In the genomic region with DNA sequence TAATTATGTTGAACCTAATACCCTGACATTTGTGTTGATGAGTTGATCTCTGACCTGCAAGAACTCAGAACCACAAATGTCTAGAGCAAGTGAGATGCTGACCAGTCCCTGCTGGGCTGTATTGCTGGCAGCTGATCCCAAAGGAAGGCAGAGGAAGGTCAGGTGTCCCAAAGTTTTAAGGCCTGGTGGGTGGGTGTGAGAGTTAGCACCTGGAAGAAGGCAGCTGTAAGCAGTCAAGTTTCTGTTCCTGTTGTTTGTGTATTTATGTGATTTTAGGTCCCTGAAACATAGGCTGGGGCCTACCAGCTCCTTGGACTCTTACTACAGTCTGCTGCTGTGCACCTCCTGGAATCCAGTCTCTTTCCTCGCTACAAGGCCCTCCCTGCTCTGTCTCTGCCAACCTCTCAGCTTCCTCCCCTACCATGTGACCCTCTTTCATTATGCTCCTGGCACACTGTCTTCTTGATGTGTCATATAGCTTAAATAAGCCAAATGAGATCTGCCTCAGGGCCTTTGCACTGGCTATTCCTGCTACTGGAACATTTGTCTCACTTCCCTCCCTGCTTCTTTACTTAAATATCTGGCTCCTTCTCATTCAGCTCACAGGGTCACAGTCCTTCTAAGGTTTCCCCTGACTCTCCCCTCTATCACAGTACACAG, we compare ENCODE assay signal across 8 cellular contexts. TPM values are rescaled to one million over a fixed set of nuclear protein-coding genes. Genes with fewer than 3 reads are reported as not detected.
DNase-seq lines count a peak whose midpoint lies in the region; ATAC-seq, FAIRE-seq and TF ChIP-seq lines count a peak whose summit lies in the region.
"Had no signal": no experiment of that assay in that cellular context is flagged by ENCODE, and none has a peak within 500 bp of the region (broad histone marks: within the 10 kb centered on the region; RNA-seq: fewer than 3 reads in every experiment).

No MANE protein-coding gene starts in this region.

- peak overlapping the region; percentile 57 for H2AFZ ChIP-seq in MM.1S (ENCODE audit: low read length)

- H3F3A ChIP-seq in MM.1S (ENCODE audit: insufficient read depth, low read length) = peaks cover 26% of the 10 kb centered on the region

- H3K4me2 ChIP-seq in MM.1S (ENCODE audit: low read depth, low read length) = peak overlapping the region; percentile 80

- H3K9me3 ChIP-seq in MM.1S (replicated peaks; ENCODE audit: insufficient read depth, low read length) = no peaks in the 10 kb centered on the region
- no peaks in the 10 kb centered on the region for H3K9me3 ChIP-seq in pancreas
- H3K9me3 ChIP-seq in ascending aorta = no peaks in the 10 kb centered on the region

- H3K4me1 ChIP-seq in MM.1S (ENCODE audit: low read length) = peaks cover 42% of the 10 kb centered on the region
- peaks cover 0 to 5% (median 4%) of the 10 kb centered on the region in 3 donors for H3K4me1 ChIP-seq in pancreas
- no peaks in the 10 kb centered on the region for H3K4me1 ChIP-seq in ascending aorta

- H3K36me3 ChIP-seq in MM.1S (replicated peaks; ENCODE audit: insufficient read depth, low read length) (no peaks in the 10 kb centered on the region), pancreas (no peaks in the 10 kb centered on the region), ascending aorta (no peaks in the 10 kb centered on the region)

- no peak overlapping the region for H3K4me3 ChIP-seq in MM.1S (ENCODE audit: low read length)
- H3K4me3 ChIP-seq in pancreas = no peak overlapping the region
- H3K4me3 ChIP-seq in ascending aorta = no peak overlapping the region

- TF ChIP-seq CTCF in MM.1S (IDR thresholded peaks at IDR 0.05; ENCODE audit: low read length) = no peak
- no peak for TF ChIP-seq CTCF in pancreas (IDR thresholded peaks at IDR 0.05)
- no peak for TF ChIP-seq CTCF in ascending aorta (IDR thresholded peaks at IDR 0.05)

- no peak for FAIRE-seq in pancreas (lab: Jason Lieb, UNC)
- no peak for FAIRE-seq in HTR-8/SVneo (lab: Jason Lieb, UNC)

- H3K27ac ChIP-seq in MM.1S (ENCODE audit: low read length) (peak overlapping the region; percentile 87), pancreas (no peak overlapping the region), ascending aorta (no peak overlapping the region)

- peak overlapping the region; percentile 30; the same call in 1 of the 2 replicates for H3K9ac ChIP-seq in MM.1S (ENCODE audit: low read length)

- peaks cover 35% of the 10 kb centered on the region for H3K79me2 ChIP-seq in MM.1S (ENCODE audit: low read length)

- no peaks in the 10 kb centered on the region for H3K9me2 ChIP-seq in MM.1S (replicated peaks; ENCODE audit: insufficient read depth, low read length)

- H3K27me3 ChIP-seq in MM.1S (replicated peaks; ENCODE audit: insufficient read depth, low read length) = no peaks in the 10 kb centered on the region
- H3K27me3 ChIP-seq in pancreas = no peaks in the 10 kb centered on the region
- H3K27me3 ChIP-seq in ascending aorta = no peaks in the 10 kb centered on the region

- WGBS in pancreas, 2 donors = 82 to 88% methylated on average over 1 of the region's 1 CpG

- intact Hi-C loops in pancreas (cut with DNase I) (no loop called here), ascending aorta (cut with DNase I) (no loop called here)

- DNase-seq in MM.1S (peak; percentile 59), pancreas (no peak), HTR-8/SVneo (ENCODE audit: insufficient read length, low spot score) (no peak), midbrain (lab: John Stamatoyannopoulos, UW) (no peak), ascending aorta (ENCODE audit: low spot score in 2 of 2) (no peak)
- DNase-seq: T-helper 1 cell had no signal

- peak; percentile 38 for ATAC-seq in GM19328 (IDR thresholded peaks at IDR 0.05; ENCODE audit: unreplicated experiment)
- peak; percentile 52 for ATAC-seq in HG02678 (IDR thresholded peaks at IDR 0.05; ENCODE audit: unreplicated experiment)
- ATAC-seq in pancreas = peak in 3 of 4 donors; percentile 18 to 72 (median 18)

- H4K20me1 ChIP-seq in MM.1S (ENCODE audit: insufficient read depth, low read length) = no peaks in the 10 kb centered on the region

RNA-seq across cellular contexts. Expression of a gene that starts 31.0 kb away (rescaled TPM):
- total RNA-seq in pancreas (10 to 100 TPM; 24.6 to 39.0 (median 34.4) TPM), ascending aorta (29.9 TPM)
- polyA plus RNA-seq in pancreas = 10 to 100 TPM; 42.0 to 48.9 TPM
